ENCODE assay signal across 23 cellular contexts in the genomic region with DNA sequence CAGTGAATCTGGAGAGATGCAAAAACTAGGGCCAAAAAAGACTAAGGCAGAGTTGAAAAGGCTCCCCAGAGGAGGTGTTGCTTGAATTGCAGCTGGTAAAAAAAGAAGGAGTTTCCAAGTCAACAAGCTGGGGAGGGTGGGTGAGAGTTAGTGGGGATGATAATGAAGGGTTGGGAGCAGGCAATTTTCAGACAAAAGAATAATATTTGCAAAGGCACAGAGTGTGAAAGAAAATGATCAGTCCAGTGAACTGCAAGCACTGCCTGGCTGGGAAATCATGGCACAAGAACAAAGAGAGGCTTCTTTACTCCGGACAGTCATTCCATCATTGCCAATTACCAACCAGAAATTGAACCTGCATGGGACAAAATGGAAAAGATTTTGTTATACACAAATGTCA. TPM values are rescaled to one million over a fixed set of nuclear protein-coding genes. Genes with fewer than 3 reads are reported as not detected.
"Had no signal": no experiment of that assay in that cellular context is flagged by ENCODE, and none has a peak within 500 bp of the region (broad histone marks: within the 10 kb centered on the region; RNA-seq: fewer than 3 reads in every experiment).

No MANE protein-coding gene starts in this region.

- H3K27me3 ChIP-seq: colonic mucosa, esophagus squamous epithelium, neutrophil, tibial nerve, uterus had no signal

- H3K4me1 ChIP-seq: colonic mucosa, esophagus squamous epithelium, parathyroid adenoma, tibial nerve, uterus had no signal

- H3K9ac ChIP-seq: parathyroid adenoma had no signal

- H3K4me3 ChIP-seq: colonic mucosa, esophagus squamous epithelium, tibial nerve, uterus had no signal

- H3K27ac ChIP-seq: colonic mucosa, esophagus squamous epithelium, neutrophil, parathyroid adenoma, tibial nerve, uterus had no signal

- H3K9me3 ChIP-seq: colonic mucosa, esophagus squamous epithelium, neutrophil, tibial nerve, uterus had no signal

- ATAC-seq: activated CD4-positive, alpha-beta T cell treated with anti-CD3 and anti-CD28 coated beads for 36 hours; activated naive CD4-positive, alpha-beta T cell treated with anti-CD3 and anti-CD28 coated beads, Interleukin-2, amount 50 U/mL, for 72 hours; activated T-cell treated with anti-CD3 and anti-CD28 coated beads, Interleukin-2, amount 50 U/mL, for 4 hours had no signal

- H3K36me3 ChIP-seq: colonic mucosa, esophagus squamous epithelium, neutrophil, tibial nerve, uterus had no signal

- DNase-seq: activated CD4-positive, alpha-beta memory T cell treated with anti-CD3 and anti-CD28 coated beads, Interleukin-2, amount 10 ng/mL, durations not matched to agents 7 days and 5 days; activated CD4-positive, alpha-beta T cell treated with anti-CD3 and anti-CD28 coated beads for 36 hours; activated effector memory CD4-positive, alpha-beta T cell treated with Interleukin-2 at 50 U/mL for 16 hours; activated T-cell treated with anti-CD3 and anti-CD28 coated beads, Interleukin-2, amount 50 U/mL, for 4 hours; caudate nucleus; colonic mucosa; esophagus squamous epithelium; hippocampal formation; retina; stimulated activated CD4-positive, alpha-beta T cell treated with anti-CD3 and anti-CD28 coated beads, Interleukin-4, amount 100 ng/mL, for 1 hour; stimulated activated naive CD4-positive, alpha-beta T cell; T-helper 2 cell; uterus had no signal

- H2AFZ ChIP-seq: parathyroid adenoma had no signal

RNA-seq across cellular contexts. Expression of a gene that starts 42.2 kb away (rescaled TPM):
- total RNA-seq: activated CD4-positive, alpha-beta memory T cell treated with anti-CD3 and anti-CD28 coated beads, Interleukin-2, amount 10 ng/mL, durations not matched to agents 7 days and 5 days; activated CD4-positive, alpha-beta T cell treated with anti-CD3 and anti-CD28 coated beads for 36 hours; activated naive CD4-positive, alpha-beta T cell treated with anti-CD3 and anti-CD28 coated beads, Interleukin-2, amount 50 U/mL, for 72 hours; activated T-cell treated with anti-CD3 and anti-CD28 coated beads, Interleukin-2, amount 50 U/mL, for 4 hours; esophagus squamous epithelium; fibroblast of villous mesenchyme; glomerular endothelial cell; mesenteric fat pad; skeletal muscle tissue; subcutaneous adipose tissue; tibial nerve; uterus had no signal
- polyA plus RNA-seq: keratinocyte had no signal
